21 cellular contexts compared by ENCODE assay signal in genomic region chr13:26988059-26988769, GRCh38.
DNase-seq lines count a peak whose midpoint lies in the region; ATAC-seq, FAIRE-seq and TF ChIP-seq lines count a peak whose summit lies in the region.
"Had no signal": no experiment of that assay in that cellular context is flagged by ENCODE, and none has a peak within 500 bp of the region (broad histone marks: within the 10 kb centered on the region; RNA-seq: fewer than 3 reads in every experiment).

No MANE protein-coding gene starts in this region.

- no peaks in the 10 kb centered on the region for H3K79me2 ChIP-seq in K562 (ENCODE audit: control insufficient read depth, insufficient read depth, low read length)

- no peak overlapping the region for H3K9ac ChIP-seq in K562 (ENCODE audit: insufficient read depth in 1 of 2, low read depth in 2 of 2, low read length in 2 of 2)
- H3K9ac ChIP-seq: GM23248 had no signal

- H2AFZ ChIP-seq in K562 (ENCODE audit: low read depth, low read length) = no peak overlapping the region
- H2AFZ ChIP-seq: GM23248 had no signal

- no peak for TF ChIP-seq CTCF in A549 (IDR thresholded peaks at IDR 0.05)
- no peak for TF ChIP-seq CTCF in HEK293 (tag by site-specific recombination; IDR thresholded peaks at IDR 0.05)
- TF ChIP-seq CTCF in K562 (IDR thresholded peaks at IDR 0.05 in 2 of 3, conservative IDR thresholded peaks at IDR 0.05 in 1 of 3; ENCODE audit: insufficient read depth in 2 of 3, low read depth in 1 of 3, low read length in 3 of 3) = no peak
- no peak for TF ChIP-seq CTCF in right lobe of liver (IDR thresholded peaks at IDR 0.05)

- no TSS peak for BruUV-seq in K562 (replicated peaks; lab: Mats Ljungman, UMichigan)

- no peak overlapping the region for H3K4me3 Mint-ChIP-seq in activated naive CD8-positive, alpha-beta T cell treated with anti-CD3 and anti-CD28 coated beads for 36 hours
- H3K4me3 Mint-ChIP-seq: H9 had no signal

- DNase-seq in A549 (ENCODE audit: low read depth in 1 of 2, low spot score in 1 of 2) (peak in 1 of 2 experiments; percentile 39), K562 (ENCODE audit: extremely low read depth in 1 of 4, low spot score in 3 of 4) (peak in 1 of 4 experiments; percentile 14), right lobe of liver (peak in 1 of 3 donors; percentile 80), NCI-H2107 treated with DMSO at 0.1 percent for 48 hours (lab: John Stamatoyannopoulos, UW; ENCODE audit: unreplicated experiment) (no peak), C1 segment of cervical spinal cord (lab: John Stamatoyannopoulos, UW) (no peak), NCI-H748 (lab: John Stamatoyannopoulos, UW; ENCODE audit: unreplicated experiment) (no peak)
- no peak for DNase-seq in activated naive CD8-positive, alpha-beta T cell treated with anti-CD3 and anti-CD28 coated beads for 36 hours
- DNase-seq: DMS 273 treated with DMSO at 0.1 percent for 48 hours, DMS79 treated with DMSO at 0.1 percent for 48 hours, GM23248, H9, KBM-7, NCI-H1105, NCI-H146, NCI-H2029, NCI-H2171, NCI-H345, NCI-H82, SJCRH30 had no signal

- H3K36me3 ChIP-seq in HEK293 (ENCODE audit: control insufficient read depth in 2 of 2, insufficient read depth in 1 of 2, low read length in 2 of 2) (no peaks in the 10 kb centered on the region), K562 (ENCODE audit: control insufficient read depth, insufficient read depth, low read length) (no peaks in the 10 kb centered on the region), right lobe of liver (no peaks in the 10 kb centered on the region)
- H3K36me3 ChIP-seq: Peyer's patch, SJCRH30 had no signal

- peak overlapping the region; percentile 64 for H3K4me2 ChIP-seq in A549
- no peak overlapping the region for H3K4me2 ChIP-seq in K562 (ENCODE audit: insufficient read depth, low read length)

- H3K4me1 Mint-ChIP-seq in activated naive CD8-positive, alpha-beta T cell treated with anti-CD3 and anti-CD28 coated beads for 36 hours = peaks cover 5% of the 10 kb centered on the region

- H3K9me3 Mint-ChIP-seq in activated naive CD8-positive, alpha-beta T cell treated with anti-CD3 and anti-CD28 coated beads for 36 hours = no peaks in the 10 kb centered on the region
- H3K9me3 Mint-ChIP-seq: H9 had no signal

- peak overlapping the region; percentile 38 to 77; a peak in 4 of 6 replicates for H3K27ac ChIP-seq in A549
- no peak overlapping the region for H3K27ac ChIP-seq in HEK293 (ENCODE audit: extremely low read depth, low read depth, low read length)
- H3K27ac ChIP-seq in K562 (ENCODE audit: extremely low read depth, low read depth, low read length) = no peak overlapping the region
- H3K27ac ChIP-seq in right lobe of liver = peak overlapping the region in 2 of 3 donors; percentile 4 to 92
- H3K27ac ChIP-seq: GM23248, Peyer's patch, SJCRH30 had no signal

- H3K4me1 ChIP-seq in A549 = peaks cover 70% of the 10 kb centered on the region
- peaks cover 6% of the 10 kb centered on the region for H3K4me1 ChIP-seq in HEK293 (ENCODE audit: control insufficient read depth, insufficient read depth, low read length)
- peaks cover 19 to 26% of the 10 kb centered on the region in 2 experiments for H3K4me1 ChIP-seq in K562 (replicated peaks in 1 of 2; ENCODE audit: control insufficient read depth in 2 of 2, insufficient read depth in 2 of 2, low read length in 2 of 2)
- peaks cover 0 to 80% (median 25%) of the 10 kb centered on the region in 4 donors for H3K4me1 ChIP-seq in right lobe of liver
- H3K4me1 ChIP-seq: SJCRH30 had no signal

- peaks cover 17% of the 10 kb centered on the region for H3K27me3 Mint-ChIP-seq in activated naive CD8-positive, alpha-beta T cell treated with anti-CD3 and anti-CD28 coated beads for 36 hours

- POLR2A ChIA-PET in A549 (lab: Yijun Ruan, JAX) = no interaction called here
- POLR2A ChIA-PET in HEK293 (lab: Yijun Ruan, JAX) = interaction anchor here (1.1 kb wide), 1 partner anchor 14 kb away, joined by 3 read pairs; no protein-coding TSS in a partner anchor
- POLR2A ChIA-PET in K562 (lab: Yijun Ruan, JAX) = interaction anchor here (0.6 to 1.4 kb wide), 5 partner anchors 14 to 367 kb away, joined by 3 to 6 read pairs (median 6); no protein-coding TSS in a partner anchor

- TF ChIP-seq POLR2A in A549 (IDR thresholded peaks at IDR 0.05; ENCODE audit: low read length) (no peak), K562 (conservative IDR thresholded peaks at IDR 0.05) (no peak), right lobe of liver (IDR thresholded peaks at IDR 0.05) (no peak)

- in situ Hi-C loops in K562 (cut with MboI) = loop anchor here (5.0 kb wide), 1 partner anchor 369 kb away; no protein-coding TSS in a partner anchor

- ATAC-seq in A549 (peak; percentile 22 to 29; a peak in 3 of 6 replicates), K562 (no peak), right lobe of liver (peak in 3 of 4 donors; percentile 47 to 51 (median 50))

- no peaks in the 10 kb centered on the region for H3K36me3 Mint-ChIP-seq in activated naive CD8-positive, alpha-beta T cell treated with anti-CD3 and anti-CD28 coated beads for 36 hours

- H4K20me1 ChIP-seq in K562 (replicated peaks; ENCODE audit: control insufficient read depth, insufficient read depth, low read length) = no peaks in the 10 kb centered on the region

- no peak for TF ChIP-seq RAD21 in A549 (conservative IDR thresholded peaks at IDR 0.05 in 1 of 2, IDR thresholded peaks at IDR 0.05 in 1 of 2)
- no peak for TF ChIP-seq RAD21 in K562 (CRISPR knock-in tag; conservative IDR thresholded peaks at IDR 0.05 in 1 of 2, IDR thresholded peaks at IDR 0.05 in 1 of 2)

- 12% methylated on average over 6 of the region's 6 CpGs for WGBS in A549 (ENCODE audit: missing lambda C conversion rate)
- 35% methylated on average over 6 of the region's 6 CpGs for whole genome bisulfite sequencing in K562 (ENCODE audit: insufficient coverage, low coverage, missing lambda C conversion rate)
- 26% methylated on average over 3 of the region's 6 CpGs for WGBS in right lobe of liver (ENCODE audit: insufficient coverage, low coverage, low lambda C conversion rate, missing lambda C conversion rate)

- no peak overlapping the region for H3K27ac Mint-ChIP-seq in activated naive CD8-positive, alpha-beta T cell treated with anti-CD3 and anti-CD28 coated beads for 36 hours
- H3K27ac Mint-ChIP-seq: H9 had no signal

- H3K9me1 ChIP-seq in K562 (ENCODE audit: control insufficient read depth, insufficient read depth, low read length) = no peaks in the 10 kb centered on the region

- CTCF ChIA-PET in A549 (lab: Yijun Ruan, JAX) = interaction anchor here (0.7 to 12.8 kb wide), 10 partner anchors 12 to 996 kb away, joined by 3 to 220 read pairs (median 4); no protein-coding TSS in a partner anchor
- CTCF ChIA-PET in HEK293 (lab: Yijun Ruan, JAX) = interaction anchor here (0.6 to 6.6 kb wide), 4 partner anchors 42 to 997 kb away, joined by 3 to 124 read pairs (median 36); no protein-coding TSS in a partner anchor
- CTCF ChIA-PET in K562 (lab: Yijun Ruan, JAX; ENCODE audit: low intra/inter-chr PET ratio) = no interaction called here

- TF ChIP-seq EP300 in A549 (IDR thresholded peaks at IDR 0.05) (peak in 1 of 2 experiments; percentile 17; a peak in 1 of 5 replicates), K562 (IDR thresholded peaks at IDR 0.05; ENCODE audit: low read length) (no peak)

- intact Hi-C loops in K562 (cut with micrococcal nuclease) (no loop called here), right lobe of liver (cut with DNase I) (loop anchor here (10.0 kb wide), 3 partner anchors 197 to 377 kb away; no protein-coding TSS in a partner anchor)

- H3K4me3 ChIP-seq in A549 = no peak overlapping the region
- no peak overlapping the region for H3K4me3 ChIP-seq in HEK293 (ENCODE audit: low read depth, low read length)
- H3K4me3 ChIP-seq in K562 = no peak overlapping the region
- no peak overlapping the region for H3K4me3 ChIP-seq in right lobe of liver
- H3K4me3 ChIP-seq: GM23248, Peyer's patch, SJCRH30 had no signal

- no peak for FAIRE-seq in A549 (lab: Jason Lieb, UNC)
- FAIRE-seq in K562 (lab: Jason Lieb, UNC) = no peak

- H3K27me3 ChIP-seq in K562 (ENCODE audit: control insufficient read depth in 2 of 2, insufficient read depth in 2 of 2, low read length in 2 of 2) (peaks cover 0 to 4% of the 10 kb centered on the region in 2 experiments; a peak in 2 of 5 replicates), right lobe of liver (no peaks in the 10 kb centered on the region)
- H3K27me3 ChIP-seq: Peyer's patch, SJCRH30 had no signal

- H3K9me3 ChIP-seq in A549 = no peaks in the 10 kb centered on the region
- no peaks in the 10 kb centered on the region for H3K9me3 ChIP-seq in HEK293 (ENCODE audit: control insufficient read depth, insufficient read depth, low read depth, low read length)
- no peaks in the 10 kb centered on the region for H3K9me3 ChIP-seq in K562 (replicated peaks; ENCODE audit: control insufficient read depth, insufficient read depth, low read depth, low read length)
- H3K9me3 ChIP-seq in right lobe of liver = no peaks in the 10 kb centered on the region
- H3K9me3 ChIP-seq: Peyer's patch, SJCRH30 had no signal

TF ChIP-seq in A549, 52 proteins besides CTCF, POLR2A, EP300 and RAD21 (continues in another document):
- peak; percentile 46; the same call in 1 of the 2 replicates for TF ChIP-seq GATA3 (IDR thresholded peaks at IDR 0.05; ENCODE audit: borderline replicate concordance)
- no peak for TF ChIP-seq BHLHE40 (IDR thresholded peaks at IDR 0.05; ENCODE audit: low read depth, low read length)
- TF ChIP-seq SREBF2 (IDR thresholded peaks at IDR 0.05) = no peak
- TF ChIP-seq CEBPB (IDR thresholded peaks at IDR 0.05) = 0 out of 4 replicates have a peak, but pooled peaks of 1 of the 2 experiments have one; percentile 11
- no peak for TF ChIP-seq RFX5 (IDR thresholded peaks at IDR 0.05)

TF ChIP-seq in HEK293, 187 proteins besides CTCF, POLR2A, EP300 and RAD21 (continues in another document):
- no peak for TF ChIP-seq KLF1 (tag by site-specific recombination; IDR thresholded peaks at IDR 0.05)

TF ChIP-seq in K562, 482 proteins besides CTCF, POLR2A, EP300 and RAD21 (continues in another document):
- TF ChIP-seq ZBTB12 (CRISPR knock-in tag; IDR thresholded peaks at IDR 0.05) = no peak
- no peak for TF ChIP-seq CEBPB (tag; IDR thresholded peaks at IDR 0.05)
- TF ChIP-seq SREBF1 (IDR thresholded peaks at IDR 0.05; ENCODE audit: borderline replicate concordance, low read depth, low read length) = no peak
- no peak for TF ChIP-seq CBX2 (IDR thresholded peaks at IDR 0.05; ENCODE audit: insufficient read depth, low read length, poor library complexity, severe bottlenecking)

Comparison
In these comparisons a context has a peak if more than half of its experiments do, and no peak if none do; other contexts are left out.
1. H3K27ac ChIP-seq: peak in A549 (2 of 2) and right lobe of liver (2 of 3); none in HEK293 (single experiment) and K562 (single experiment).